In the genomic region with DNA sequence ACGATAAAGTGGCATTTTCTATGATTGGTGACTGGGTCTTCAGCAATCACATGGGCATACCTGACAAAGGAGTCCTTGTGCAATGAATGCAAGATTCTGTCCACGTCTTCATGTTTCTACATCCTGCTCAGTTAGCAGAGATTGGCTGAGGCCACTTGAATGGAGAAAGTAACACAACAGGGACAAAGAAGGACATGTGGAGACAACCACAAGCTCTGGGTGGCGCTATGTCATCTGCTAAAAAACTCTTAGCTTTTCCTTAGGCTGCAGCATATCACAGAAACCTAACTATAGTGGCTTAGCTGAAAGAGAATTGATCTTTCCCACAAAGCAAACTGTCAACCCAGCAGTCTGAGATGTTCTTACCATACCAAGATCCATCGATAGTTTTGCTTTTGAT, we compare ENCODE assay signal across 10 cellular contexts.
DNase-seq lines count a peak whose midpoint lies in the region; ATAC-seq and TF ChIP-seq lines count a peak whose summit lies in the region.
"Had no signal": no experiment of that assay in that cellular context is flagged by ENCODE, and none has a peak within 500 bp of the region (broad histone marks: within the 10 kb centered on the region; RNA-seq: fewer than 3 reads in every experiment).

No MANE protein-coding gene starts in this region.

- H3K36me3 ChIP-seq in mucosa of descending colon (ENCODE audit: low read depth) (no peaks in the 10 kb centered on the region), left lung (no peaks in the 10 kb centered on the region)

- no peak overlapping the region for H3K27ac ChIP-seq in left lung

- DNase-seq in H4 (ENCODE audit: low spot score) (peak; percentile 58), NCI-H2081 treated with DMSO at 0.1 percent for 48 hours (lab: John Stamatoyannopoulos, UW) (peak; percentile 36), astrocyte of the cerebellum (ENCODE audit: low read depth) (peak; percentile 19), mucosa of descending colon (peak in 2 of 3 donors; percentile 6 to 16), GDM1 (lab: John Stamatoyannopoulos, UW) (no peak), left lung (no peak), left ventricle myocardium superior (no peak)
- no peak for DNase-seq in activated naive CD4-positive, alpha-beta T cell (lab: John Stamatoyannopoulos, UW)
- DNase-seq: activated CD4-positive, alpha-beta T cell treated with anti-CD3 and anti-CD28 coated beads, Interleukin-2, amount 50 U/mL, for 4 hours; IMR-90 had no signal

- no peaks in the 10 kb centered on the region for H3K27me3 ChIP-seq in left lung

- peak; percentile 48 for TF ChIP-seq CTCF in astrocyte of the cerebellum (IDR thresholded peaks at IDR 0.05; ENCODE audit: low read depth, low read length, missing control alignments)
- no peak for TF ChIP-seq CTCF in mucosa of descending colon (IDR thresholded peaks at IDR 0.05)
- TF ChIP-seq CTCF in left lung (IDR thresholded peaks at IDR 0.05), result no peak

- intact Hi-C loops in mucosa of descending colon (cut with DNase I, micrococcal nuclease) (no loop called here), left lung (cut with DNase I) (no loop called here), left ventricle myocardium superior (cut with micrococcal nuclease) (no loop called here)

- no peaks in the 10 kb centered on the region for H3K4me1 ChIP-seq in mucosa of descending colon (ENCODE audit: low read depth)
- H3K4me1 ChIP-seq in left lung, result no peaks in the 10 kb centered on the region

- ATAC-seq in mucosa of descending colon (no peak), left lung (no peak), left ventricle myocardium superior (no peak)

- H3K4me3 ChIP-seq in astrocyte of the cerebellum (ENCODE audit: low read depth, low read length), result no peak overlapping the region
- no peak overlapping the region for H3K4me3 ChIP-seq in mucosa of descending colon
- H3K4me3 ChIP-seq in left lung, result no peak overlapping the region

- no peaks in the 10 kb centered on the region for H3K9me3 ChIP-seq in mucosa of descending colon
- no peaks in the 10 kb centered on the region for H3K9me3 ChIP-seq in left lung

- in situ Hi-C loops in astrocyte of the cerebellum (cut with HindIII; ENCODE audit: low sequenced_read_pairs), result no loop called here

Comparison
In these comparisons a context has a peak if more than half of its experiments do, and no peak if none do; other contexts are left out.
1. DNase-seq: peak in H4 (single experiment), NCI-H2081 treated with DMSO at 0.1 percent for 48 hours (single experiment), astrocyte of the cerebellum (single experiment) and mucosa of descending colon (2 of 3); none in GDM1 (single experiment), left lung (0 of 2), activated naive CD4-positive, alpha-beta T cell (0 of 4) and left ventricle myocardium superior (single experiment).